In genomic region chr3:100402150-100402706, GRCh38 we compare ENCODE assay signal across 8 cellular contexts. TPM values are rescaled to one million over a fixed set of nuclear protein-coding genes. Genes with fewer than 3 reads are reported as not detected.
DNase-seq lines count a peak whose midpoint lies in the region; ATAC-seq and TF ChIP-seq lines count a peak whose summit lies in the region.

No MANE protein-coding gene starts in this region.

- peaks cover 2% of the 10 kb centered on the region for H3K36me3 Mint-ChIP-seq in natural killer cell

- POLR2A ChIA-PET in PC-9 (lab: Charles Lee; ENCODE audit: unreplicated experiment), result interaction anchor here (0.6 to 0.8 kb wide), 7 partner anchors 22 to 915 kb away, joined by 3 to 5 read pairs (median 3); no protein-coding TSS in a partner anchor

- H3K4me2 ChIP-seq in PC-9, result peak overlapping the region; percentile 93

- H3K9me3 Mint-ChIP-seq in natural killer cell, result peaks cover 0 to under 1% of the 10 kb centered on the region in 2 donors

- intact Hi-C loops in PC-9 (cut with micrococcal nuclease; ENCODE audit: unreplicated experiment), result loop anchor here (1.0 to 5.0 kb wide), 3 partner anchors 95 to 585 kb away; partner anchors contain the start of gene CMSS1
- intact Hi-C loops in natural killer cell (cut with micrococcal nuclease), result loop anchor here (10.0 kb wide), 2 partner anchors 587 to 1273 kb away; partner anchors contain the start of genes CMSS1 and ZBTB11

- peaks cover 36% of the 10 kb centered on the region for H3K4me1 ChIP-seq in PC-9 (replicated peaks; ENCODE audit: insufficient read depth)
- peaks cover 26 to 41% of the 10 kb centered on the region in 2 donors for H3K4me1 ChIP-seq in duodenal mucosa (ENCODE audit: control insufficient read depth in 1 of 2, insufficient read depth in 2 of 2, low read length in 2 of 2)

- H2AFZ ChIP-seq in PC-9, result peak overlapping the region; percentile 91

- CTCF ChIA-PET in PC-9 (lab: Charles Lee), result interaction anchor here (0.6 to 1.2 kb wide), 2 partner anchors 61 to 334 kb away, joined by 3 to 4 read pairs; no protein-coding TSS in a partner anchor

- H3K27ac ChIP-seq in PC-9 (peak overlapping the region; percentile 78), duodenal mucosa (ENCODE audit: low read depth, low read length) (no peak overlapping the region)

- H3K79me2 ChIP-seq in PC-9 (ENCODE audit: low read depth), result peaks cover 76% of the 10 kb centered on the region

- peaks cover 20% of the 10 kb centered on the region; the same call in 1 of the 2 replicates for H3K36me3 ChIP-seq in PC-9 (ENCODE audit: low read depth)
- no peaks in the 10 kb centered on the region for H3K36me3 ChIP-seq in duodenal mucosa (ENCODE audit: control insufficient read depth in 1 of 2, insufficient read depth in 2 of 2, low read length in 2 of 2)

- no peak for ATAC-seq in natural killer cell
- ATAC-seq in GM18502 (IDR thresholded peaks at IDR 0.05; ENCODE audit: poor library complexity, unreplicated experiment), result no peak

- H3K9ac ChIP-seq in duodenal mucosa (ENCODE audit: low read depth in 1 of 2, low read length in 2 of 2), result peak overlapping the region; percentile 77 to 91

- DNase-seq in Ammon's horn (ENCODE audit: low spot score) (peak; percentile 16), HCEC 1CT (peak; percentile 47), PC-9 (peak in 1 of 2 experiments; percentile 87), natural killer cell (no peak), NCI-H2196 (lab: John Stamatoyannopoulos, UW; ENCODE audit: unreplicated experiment) (no peak)
- no peak for DNase-seq in activated CD8-positive, alpha-beta memory T cell treated with anti-CD3 and anti-CD28 coated beads, Interleukin-2, amount 50 U/mL, for 4 hours

- TF ChIP-seq CTCF in PC-9 (conservative IDR thresholded peaks at IDR 0.05), result no peak
- no peak for TF ChIP-seq CTCF in natural killer cell (IDR thresholded peaks at IDR 0.05)

- H3F3A ChIP-seq in PC-9 (ENCODE audit: insufficient read depth, low read depth), result peaks cover 10% of the 10 kb centered on the region; the same call in 1 of the 2 replicates

- H3K9me3 ChIP-seq in PC-9 (ENCODE audit: insufficient read depth, low read depth), result peaks cover 9% of the 10 kb centered on the region
- H3K9me3 ChIP-seq in duodenal mucosa (ENCODE audit: control insufficient read depth in 1 of 2, low read length in 2 of 2), result peaks cover 3% of the 10 kb centered on the region in 2 donors

- H3K9me2 ChIP-seq in PC-9 (ENCODE audit: insufficient read depth), result no peaks in the 10 kb centered on the region

- H4K20me1 ChIP-seq in PC-9 (ENCODE audit: insufficient read depth), result peaks cover 27% of the 10 kb centered on the region

- no TSS peak for BruUV-seq in PC-9 (replicated peaks; lab: Mats Ljungman, UMichigan)

- H3K4me3 Mint-ChIP-seq in natural killer cell, result peak overlapping the region; percentile 93

- H3K27me3 ChIP-seq in PC-9 (ENCODE audit: insufficient read depth, low read depth), result no peaks in the 10 kb centered on the region
- no peaks in the 10 kb centered on the region for H3K27me3 ChIP-seq in duodenal mucosa (ENCODE audit: control insufficient read depth in 1 of 2, insufficient read depth in 2 of 2, low read length in 2 of 2)

- H3K4me1 Mint-ChIP-seq in natural killer cell, result peaks cover 20 to 27% of the 10 kb centered on the region in 2 donors

- peak overlapping the region; percentile 95 for H3K27ac Mint-ChIP-seq in natural killer cell

- H3K27me3 Mint-ChIP-seq in natural killer cell (ENCODE audit: low read depth in 2 of 2), result no peaks in the 10 kb centered on the region

- peak overlapping the region; percentile 83 for H3K4me3 ChIP-seq in PC-9
- H3K4me3 ChIP-seq in duodenal mucosa (ENCODE audit: low read depth in 1 of 2, low read length in 2 of 2), result peak overlapping the region; percentile 89 to 98

RNA-seq across cellular contexts. Expression of gene LNP1, which starts 0.9 kb away (rescaled TPM):
- total RNA-seq in PC-9 (2021) (4.8 TPM in 2 replicates), natural killer cell (under 1 TPM; 0.39 to 0.85 (median 0.73) TPM)

RNA-seq across cellular contexts. Expression of gene TOMM70, which starts 1.3 kb away (rescaled TPM):
- total RNA-seq in PC-9 (2021) (63.7 and 65.2 TPM in 2 replicates), natural killer cell (10 to 100 TPM; 19.1 to 26.6 (median 24.0) TPM)

Comparison
In these comparisons a context has a peak if more than half of its experiments do, and no peak if none do; other contexts are left out.
1. DNase-seq: peak in Ammon's horn (single experiment) and HCEC 1CT (single experiment); none in natural killer cell (single experiment), NCI-H2196 (single experiment) and activated CD8-positive, alpha-beta memory T cell treated with anti-CD3 and anti-CD28 coated beads, Interleukin-2, amount 50 U/mL, for 4 hours (single experiment).